In the genomic region with DNA sequence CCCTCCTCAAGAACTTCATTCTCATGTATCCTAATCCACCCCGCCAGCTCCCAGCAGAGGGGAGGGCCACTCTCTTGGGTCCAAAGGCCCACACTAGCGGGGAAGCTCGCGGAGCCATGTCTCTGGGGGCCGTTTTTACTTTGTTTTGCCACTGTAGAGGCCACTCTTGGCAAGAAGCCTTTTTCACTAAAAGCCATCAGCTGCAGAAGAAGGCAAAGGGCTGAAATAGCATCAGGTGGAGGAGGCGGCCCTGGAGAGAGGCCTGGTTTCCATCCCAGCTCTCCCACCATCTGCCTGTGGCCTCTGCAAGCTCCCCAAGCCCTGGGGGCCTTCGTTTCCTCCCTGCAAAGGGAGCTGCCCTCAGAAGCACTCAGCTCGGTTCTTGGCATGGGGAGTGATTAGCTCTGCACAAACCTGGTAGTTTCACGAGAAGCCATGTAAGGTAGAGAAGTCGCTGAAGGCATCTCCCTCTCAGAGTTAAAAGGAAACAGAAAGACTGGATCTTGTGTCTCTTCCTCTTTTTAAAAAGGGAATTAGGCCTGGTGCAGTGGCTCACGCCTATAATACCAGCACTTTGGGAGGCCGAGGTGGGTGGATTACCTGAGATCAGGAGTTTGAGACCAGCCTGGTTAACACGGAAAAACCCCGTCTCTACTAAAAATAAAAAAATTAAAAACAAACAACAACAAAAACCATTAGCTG, we compare ENCODE assay signal across 22 cellular contexts.
DNase-seq lines count a peak whose midpoint lies in the region; ATAC-seq and TF ChIP-seq lines count a peak whose summit lies in the region.
"Had no signal": no experiment of that assay in that cellular context is flagged by ENCODE, and none has a peak within 500 bp of the region (broad histone marks: within the 10 kb centered on the region; RNA-seq: fewer than 3 reads in every experiment).

No MANE protein-coding gene starts in this region.

- H3K36me3 Mint-ChIP-seq in CD14-positive monocyte, result peaks cover 62 to 83% of the 10 kb centered on the region in 2 donors
- peaks cover 2% of the 10 kb centered on the region for H3K36me3 Mint-ChIP-seq in natural killer cell treated with Interleukin-12 subunit alpha and Interleukin-12 subunit beta and Interleukin-15 and Interleukin-18, amount 100 ng/mL, for 72 hours
- H3K36me3 Mint-ChIP-seq: activated naive CD8-positive, alpha-beta T cell treated with anti-CD3 and anti-CD28 coated beads for 36 hours had no signal

- intact Hi-C loops in CD14-positive monocyte (cut with micrococcal nuclease), result no loop called here

- TF ChIP-seq CTCF in CD14-positive monocyte (IDR thresholded peaks at IDR 0.05) (no peak), fibroblast of villous mesenchyme (IDR thresholded peaks at IDR 0.05; ENCODE audit: insufficient read depth, low read depth, low read length) (no peak)

- peaks cover 0 to 3% (median 1%) of the 10 kb centered on the region in 3 donors for H3K27me3 Mint-ChIP-seq in CD14-positive monocyte (ENCODE audit: low read depth in 3 of 3)
- no peaks in the 10 kb centered on the region for H3K27me3 Mint-ChIP-seq in natural killer cell treated with Interleukin-12 subunit alpha and Interleukin-12 subunit beta and Interleukin-15 and Interleukin-18, amount 100 ng/mL, for 72 hours
- H3K27me3 Mint-ChIP-seq: activated CD4-positive, alpha-beta T cell treated with anti-CD3 and anti-CD28 coated beads, Interleukin-2, amount 10 ng/mL, durations not matched to agents 24 days and 14 days; activated naive CD8-positive, alpha-beta T cell treated with anti-CD3 and anti-CD28 coated beads for 36 hours; activated T-helper 17 cell treated with anti-CD3 and anti-CD28 coated beads, Interleukin-2, amount 50 U/mL, for 72 hours; B cell; T-helper 17 cell had no signal

- H3K4me3 Mint-ChIP-seq in CD14-positive monocyte, result no peak overlapping the region
- no peak overlapping the region for H3K4me3 Mint-ChIP-seq in natural killer cell treated with Interleukin-12 subunit alpha and Interleukin-12 subunit beta and Interleukin-15 and Interleukin-18, amount 100 ng/mL, for 72 hours
- H3K4me3 Mint-ChIP-seq: activated CD4-positive, alpha-beta T cell treated with anti-CD3 and anti-CD28 coated beads, Interleukin-2, amount 10 ng/mL, durations not matched to agents 24 days and 14 days; activated naive CD8-positive, alpha-beta T cell treated with anti-CD3 and anti-CD28 coated beads for 36 hours; activated T-helper 17 cell treated with anti-CD3 and anti-CD28 coated beads, Interleukin-2, amount 50 U/mL, for 72 hours; B cell; neural crest cell; T-helper 17 cell had no signal

- H3K27ac Mint-ChIP-seq in CD14-positive monocyte, result peak overlapping the region in 5 of 7 donors; percentile 15 to 81 (median 46)
- H3K27ac Mint-ChIP-seq in natural killer cell treated with Interleukin-12 subunit alpha and Interleukin-12 subunit beta and Interleukin-15 and Interleukin-18, amount 100 ng/mL, for 72 hours, result no peak overlapping the region
- H3K27ac Mint-ChIP-seq: activated CD4-positive, alpha-beta T cell treated with anti-CD3 and anti-CD28 coated beads, Interleukin-2, amount 10 ng/mL, durations not matched to agents 24 days and 14 days; activated naive CD8-positive, alpha-beta T cell treated with anti-CD3 and anti-CD28 coated beads for 36 hours; B cell; progenitor cell of endocrine pancreas; T-helper 17 cell had no signal

- peaks cover 21% of the 10 kb centered on the region for H3K4me1 Mint-ChIP-seq in CD14-positive monocyte
- H3K4me1 Mint-ChIP-seq in natural killer cell treated with Interleukin-12 subunit alpha and Interleukin-12 subunit beta and Interleukin-15 and Interleukin-18, amount 100 ng/mL, for 72 hours (ENCODE audit: low read depth in 2 of 2), result peaks cover 11 to 31% of the 10 kb centered on the region in 2 donors
- H3K4me1 Mint-ChIP-seq: activated CD4-positive, alpha-beta T cell treated with anti-CD3 and anti-CD28 coated beads, Interleukin-2, amount 10 ng/mL, durations not matched to agents 24 days and 14 days; activated T-helper 17 cell treated with anti-CD3 and anti-CD28 coated beads, Interleukin-2, amount 50 U/mL, for 72 hours had no signal

- no peak overlapping the region for H3K4me3 ChIP-seq in fibroblast of villous mesenchyme (ENCODE audit: low read depth, low read length)
- H3K4me3 ChIP-seq: GM23248, mucosa of descending colon had no signal

- no peak for ATAC-seq in natural killer cell treated with Interleukin-12 subunit alpha and Interleukin-12 subunit beta and Interleukin-15 and Interleukin-18, amount 100 ng/mL, for 72 hours
- ATAC-seq: activated T-helper 17 cell treated with anti-CD3 and anti-CD28 coated beads, Interleukin-2, amount 50 U/mL, for 72 hours; mucosa of descending colon; T-helper 17 cell had no signal

- DNase-seq in NCI-H2107 (lab: John Stamatoyannopoulos, UW) (peak; percentile 39), NCI-H2107 treated with DMSO at 0.1 percent for 48 hours (lab: John Stamatoyannopoulos, UW; ENCODE audit: unreplicated experiment) (no peak), CD14-positive monocyte (ENCODE audit: low spot score) (no peak), NCI-H128 (lab: John Stamatoyannopoulos, UW; ENCODE audit: unreplicated experiment) (peak; percentile 1), fibroblast of villous mesenchyme (ENCODE audit: low read depth) (peak; percentile 12), dedifferentiated amniotic fluid mesenchymal stem cell (ENCODE audit: extremely low spot score) (no peak)
- no peak for DNase-seq in natural killer cell treated with Interleukin-12 subunit alpha and Interleukin-12 subunit beta and Interleukin-15 and Interleukin-18, amount 100 ng/mL, for 72 hours (ENCODE audit: low spot score)
- no peak for DNase-seq in stimulated activated naive CD4-positive, alpha-beta T cell treated with Interleukin-2 at 50 U/mL for 16 hours (lab: John Stamatoyannopoulos, UW)
- DNase-seq: activated CD4-positive, alpha-beta T cell treated with anti-CD3 and anti-CD28 coated beads, Interleukin-2, amount 10 ng/mL, durations not matched to agents 24 days and 14 days; activated naive CD8-positive, alpha-beta T cell treated with anti-CD3 and anti-CD28 coated beads for 36 hours; effector memory CD4-positive, alpha-beta T cell; EL; GM23248; hypothalamus; mucosa of descending colon; NCI-H187; SIG-M5; T-helper 17 cell had no signal

- peaks cover 0 to 2% (median 0%) of the 10 kb centered on the region in 7 donors for H3K9me3 Mint-ChIP-seq in CD14-positive monocyte
- no peaks in the 10 kb centered on the region for H3K9me3 Mint-ChIP-seq in natural killer cell treated with Interleukin-12 subunit alpha and Interleukin-12 subunit beta and Interleukin-15 and Interleukin-18, amount 100 ng/mL, for 72 hours
- H3K9me3 Mint-ChIP-seq: activated CD4-positive, alpha-beta T cell treated with anti-CD3 and anti-CD28 coated beads, Interleukin-2, amount 10 ng/mL, durations not matched to agents 24 days and 14 days; activated naive CD8-positive, alpha-beta T cell treated with anti-CD3 and anti-CD28 coated beads for 36 hours; activated T-helper 17 cell treated with anti-CD3 and anti-CD28 coated beads, Interleukin-2, amount 50 U/mL, for 72 hours; neural crest cell had no signal

Comparison
In these comparisons a context has a peak if more than half of its experiments do, and no peak if none do; other contexts are left out.
1. DNase-seq: peak in NCI-H2107 (single experiment), NCI-H128 (single experiment) and fibroblast of villous mesenchyme (single experiment); none in NCI-H2107 treated with DMSO at 0.1 percent for 48 hours (single experiment), CD14-positive monocyte (single experiment), dedifferentiated amniotic fluid mesenchymal stem cell (single experiment), natural killer cell treated with Interleukin-12 subunit alpha and Interleukin-12 subunit beta and Interleukin-15 and Interleukin-18, amount 100 ng/mL, for 72 hours (single experiment) and stimulated activated naive CD4-positive, alpha-beta T cell treated with Interleukin-2 at 50 U/mL for 16 hours (single experiment).
2. H3K27ac Mint-ChIP-seq: peak in CD14-positive monocyte (5 of 7); none in natural killer cell treated with Interleukin-12 subunit alpha and Interleukin-12 subunit beta and Interleukin-15 and Interleukin-18, amount 100 ng/mL, for 72 hours (0 of 2).